ENCODE assay signal across 8 cellular contexts in genomic region chr13:99322297-99323103, GRCh38. TPM values are rescaled to one million over a fixed set of nuclear protein-coding genes. Genes with fewer than 3 reads are reported as not detected.
DNase-seq lines count a peak whose midpoint lies in the region; ATAC-seq and TF ChIP-seq lines count a peak whose summit lies in the region.

No MANE protein-coding gene starts in this region.

- CTCF ChIA-PET in activated naive CD4-positive, alpha-beta T cell treated with anti-CD3 and anti-CD28 coated beads for 36 hours (lab: Charles Lee): interaction anchor here (0.8 to 2.9 kb wide), 11 partner anchors 26 to 148 kb away, joined by 3 to 15 read pairs (median 5); no protein-coding TSS in a partner anchor
- CTCF ChIA-PET in Panc1 (lab: Charles Lee): no interaction called here

- H3K27me3 ChIP-seq in Panc1 (ENCODE audit: control insufficient read depth, insufficient read depth, low read length) (no peaks in the 10 kb centered on the region), rectal smooth muscle tissue (ENCODE audit: control insufficient read depth, insufficient read depth, low read length) (no peaks in the 10 kb centered on the region)

- no peaks in the 10 kb centered on the region for H3K9me3 ChIP-seq in Panc1 (ENCODE audit: control insufficient read depth, insufficient read depth, low read depth, low read length)

- peak overlapping the region; percentile 87 for H3K27ac Mint-ChIP-seq in activated naive CD4-positive, alpha-beta T cell treated with anti-CD3 and anti-CD28 coated beads for 36 hours

- H3K4me3 ChIP-seq in Panc1 (ENCODE audit: low read depth in 2 of 2, low read length in 2 of 2): no peak overlapping the region
- no peak overlapping the region for H3K4me3 ChIP-seq in rectal smooth muscle tissue (ENCODE audit: low read length)

- peaks cover 29% of the 10 kb centered on the region for H3K36me3 Mint-ChIP-seq in activated naive CD4-positive, alpha-beta T cell treated with anti-CD3 and anti-CD28 coated beads for 36 hours (ENCODE audit: low read depth)

- H3K4me3 Mint-ChIP-seq in activated naive CD4-positive, alpha-beta T cell treated with anti-CD3 and anti-CD28 coated beads for 36 hours: peak overlapping the region; percentile 56

- no peaks in the 10 kb centered on the region for H3K9me3 Mint-ChIP-seq in activated naive CD4-positive, alpha-beta T cell treated with anti-CD3 and anti-CD28 coated beads for 36 hours

- TSS peak; percentile 32 for BruUV-seq in Panc1 (replicated peaks; lab: Mats Ljungman, UMichigan)

- no peaks in the 10 kb centered on the region for H3K4me1 ChIP-seq in Panc1 (ENCODE audit: control insufficient read depth, insufficient read depth, low read length)
- no peaks in the 10 kb centered on the region for H3K4me1 ChIP-seq in rectal smooth muscle tissue (ENCODE audit: control insufficient read depth, insufficient read depth, low read length)

- DNase-seq in activated naive CD4-positive, alpha-beta T cell treated with anti-CD3 and anti-CD28 coated beads for 36 hours: peak; percentile 63
- DNase-seq in activated naive CD4-positive, alpha-beta T cell (lab: John Stamatoyannopoulos, UW): no peak
- DNase-seq in Panc1 (ENCODE audit: low read depth, low spot score) (no peak), cerebellum (ENCODE audit: low spot score) (no peak), DMS114 treated with DMSO at 0.1 percent for 48 hours (lab: John Stamatoyannopoulos, UW; ENCODE audit: unreplicated experiment) (no peak)
- DNase-seq in central memory CD4-positive, alpha-beta T cell: peak; percentile 62

- intact Hi-C loops in activated naive CD4-positive, alpha-beta T cell treated with anti-CD3 and anti-CD28 coated beads for 36 hours (cut with micrococcal nuclease): loop anchor here (1.0 to 10.0 kb wide), 14 partner anchors 8 to 408 kb away; partner anchors contain the start of gene GPR18
- intact Hi-C loops in Panc1 (cut with micrococcal nuclease; ENCODE audit: unreplicated experiment): no loop called here

- H3K36me3 ChIP-seq in Panc1 (ENCODE audit: control insufficient read depth, insufficient read depth, low read length) (no peaks in the 10 kb centered on the region), rectal smooth muscle tissue (ENCODE audit: control insufficient read depth, insufficient read depth, low read length) (no peaks in the 10 kb centered on the region)

- H3K27me3 Mint-ChIP-seq in activated naive CD4-positive, alpha-beta T cell treated with anti-CD3 and anti-CD28 coated beads for 36 hours (ENCODE audit: low read depth): no peaks in the 10 kb centered on the region

- ATAC-seq in HG02885 (IDR thresholded peaks at IDR 0.05; ENCODE audit: poor library complexity, unreplicated experiment) (peak; percentile 92), Panc1 (no peak)

- no peak overlapping the region for H3K9ac ChIP-seq in rectal smooth muscle tissue (ENCODE audit: low read length)

- peaks cover 75% of the 10 kb centered on the region for H3K4me1 Mint-ChIP-seq in activated naive CD4-positive, alpha-beta T cell treated with anti-CD3 and anti-CD28 coated beads for 36 hours (ENCODE audit: low read depth)

- POLR2A ChIA-PET in Panc1 (lab: Charles Lee): no interaction called here

- no peak overlapping the region for H3K27ac ChIP-seq in Panc1 (ENCODE audit: low read length)
- peak overlapping the region; percentile 40 for H3K27ac ChIP-seq in rectal smooth muscle tissue (ENCODE audit: low read depth, low read length)

- no peak for TF ChIP-seq CTCF in Panc1 (IDR thresholded peaks at IDR 0.05)

- in situ Hi-C loops in Panc1 (cut with HindIII; ENCODE audit: low pct_unique_long_range_greater_than_20kb, low sequenced_read_pairs): no loop called here

RNA-seq across cellular contexts. Expression of gene GPR183, which starts 15.3 kb away (rescaled TPM):
- 10 to 100 TPM; 37.4 to 38.8 TPM for total RNA-seq in activated naive CD4-positive, alpha-beta T cell treated with anti-CD3 and anti-CD28 coated beads for 36 hours
- total RNA-seq in Panc1 (2021; ENCODE audit: unreplicated experiment) (0.15 TPM), cerebellum (1.1 TPM)
- not detected for polyA plus RNA-seq in Panc1 (2012; ENCODE audit: insufficient read length)

Comparison
In these comparisons a context has a peak if more than half of its experiments do, and no peak if none do; other contexts are left out.
1. DNase-seq: peak in activated naive CD4-positive, alpha-beta T cell treated with anti-CD3 and anti-CD28 coated beads for 36 hours (single experiment) and central memory CD4-positive, alpha-beta T cell (single experiment); none in activated naive CD4-positive, alpha-beta T cell (0 of 4), Panc1 (single experiment), cerebellum (single experiment) and DMS114 treated with DMSO at 0.1 percent for 48 hours (single experiment).
2. RNA of gene GPR183, which starts 15.3 kb away (total RNA-seq): 37.4 to 38.8 TPM in activated naive CD4-positive, alpha-beta T cell treated with anti-CD3 and anti-CD28 coated beads for 36 hours; 1.1 TPM in cerebellum (single experiment) and 0.15 TPM in Panc1 (single experiment); every median in the first group is over 10 times any median in the second.